ENCODE assay signal across 8 cellular contexts in the genomic region with DNA sequence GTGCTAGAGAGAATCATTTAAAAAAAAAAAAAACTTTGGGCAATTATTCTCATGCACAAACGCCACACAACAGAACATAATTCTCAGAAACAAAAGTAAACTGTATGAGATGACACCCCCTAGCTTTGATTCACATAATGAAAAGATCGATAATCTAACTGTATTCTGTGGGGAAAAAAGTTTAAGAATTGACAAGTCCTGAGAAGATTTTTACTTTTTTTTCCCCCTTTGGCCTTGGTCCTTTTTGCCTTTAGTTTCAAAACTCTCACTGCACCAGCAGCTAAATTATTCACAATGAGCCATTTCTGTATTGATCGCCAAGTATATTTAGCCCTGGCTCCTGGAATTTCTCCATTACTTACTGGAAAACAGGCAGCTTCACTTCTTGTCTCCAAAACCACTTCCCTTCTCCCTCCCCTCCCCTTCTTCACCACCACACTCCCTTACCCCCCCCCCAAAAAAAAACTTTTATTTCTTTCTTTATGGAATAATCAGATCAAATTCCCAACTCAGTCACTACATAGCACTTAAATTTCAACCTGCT. TPM values are rescaled to one million over a fixed set of nuclear protein-coding genes. Genes with fewer than 3 reads are reported as not detected.
DNase-seq lines count a peak whose midpoint lies in the region; ATAC-seq and FAIRE-seq lines count a peak whose summit lies in the region.

No MANE protein-coding gene starts in this region.

- no peaks in the 10 kb centered on the region for H3K9me3 ChIP-seq in SJSA1 (replicated peaks)

- peaks cover 14% of the 10 kb centered on the region for H3K4me1 ChIP-seq in SJSA1 (replicated peaks)

- no peak overlapping the region for H3K27ac ChIP-seq in SJSA1

- H3K36me3 ChIP-seq in SJSA1, result peaks cover 4% of the 10 kb centered on the region

- ATAC-seq in HG03521 (IDR thresholded peaks at IDR 0.05; ENCODE audit: unreplicated experiment), result no peak

- no peak for FAIRE-seq in urothelium cell line (lab: Jason Lieb, UNC)

- DNase-seq in SJSA1 (ENCODE audit: low read depth in 1 of 2, low spot score in 2 of 2), result no peak
- DNase-seq in fibroblast of gingiva (ENCODE audit: low read depth), result peak; percentile 23
- peak; percentile 23 for DNase-seq in putamen (ENCODE audit: low spot score)
- no peak for DNase-seq in HCEC 1CT
- no peak for DNase-seq in COR-L47 (lab: John Stamatoyannopoulos, UW)
- DNase-seq in urothelium cell line (ENCODE audit: low spot score), result no peak

- peak overlapping the region; percentile 88 for H3K4me3 ChIP-seq in GM08714 (ENCODE audit: low read length)
- H3K4me3 ChIP-seq in SJSA1, result peak overlapping the region; percentile 98

- no peaks in the 10 kb centered on the region for H3K27me3 ChIP-seq in SJSA1 (replicated peaks)

RNA-seq across cellular contexts. Expression of a gene that starts 2.0 kb away (rescaled TPM):
- 2.1 and 6.5 TPM in 2 replicates for total RNA-seq in SJSA1 (2014; rRNA removed; shearing (Covaris generic))

Comparison
In these comparisons a context has a peak if more than half of its experiments do, and no peak if none do; other contexts are left out.
1. DNase-seq: peak in fibroblast of gingiva (single experiment) and putamen (single experiment); none in SJSA1 (0 of 2), HCEC 1CT (single experiment), COR-L47 (single experiment) and urothelium cell line (single experiment).